1 cellular context compared by ENCODE assay signal in genomic region chr3:65955792-65956477, GRCh38.
TF ChIP-seq lines count a peak whose summit lies in the region.

No MANE protein-coding gene starts in this region.

TF ChIP-seq in HepG2, 621 proteins besides CTCF, POLR2A, EP300 and RAD21 (continued from another document and continues in another):
- TF ChIP-seq ZBTB33 (CRISPR knock-in tag; IDR thresholded peaks at IDR 0.05) (no peak), ZBTB25 (CRISPR knock-in tag; IDR thresholded peaks at IDR 0.05) (0 out of 2 replicates have a peak, but pooled peaks have one; percentile 23), HOXA3 (CRISPR knock-in tag; IDR thresholded peaks at IDR 0.05) (peak; percentile 15; the same call in 1 of the 2 replicates), KAT8 (CRISPR knock-in tag; IDR thresholded peaks at IDR 0.05) (peak; percentile 58; the same call in 1 of the 2 replicates), RCOR2 (CRISPR knock-in tag; IDR thresholded peaks at IDR 0.05) (peak; percentile 73), ELF3 (CRISPR knock-in tag; IDR thresholded peaks at IDR 0.05) (peak; percentile 34), NFIB (CRISPR knock-in tag; IDR thresholded peaks at IDR 0.05; ENCODE audit: borderline replicate concordance) (no peak), PATZ1 (CRISPR knock-in tag; IDR thresholded peaks at IDR 0.05) (peak; percentile 31; the same call in 1 of the 2 replicates), KDM5B (CRISPR knock-in tag; IDR thresholded peaks at IDR 0.05; ENCODE audit: borderline replicate concordance) (no peak), NFIC (IDR thresholded peaks at IDR 0.05; ENCODE audit: low read length) (peak; percentile 52; the same call in 1 of the 2 replicates), FLYWCH1 (CRISPR knock-in tag; IDR thresholded peaks at IDR 0.05) (no peak), FIP1L1 (IDR thresholded peaks at IDR 0.05; ENCODE audit: borderline replicate concordance, insufficient read depth, low read depth, low read length) (no peak), ZIK1 (CRISPR knock-in tag; IDR thresholded peaks at IDR 0.05; ENCODE audit: borderline replicate concordance, low read depth) (no peak), PITX1 (CRISPR knock-in tag; IDR thresholded peaks at IDR 0.05) (no peak), ZNF580 (CRISPR knock-in tag; IDR thresholded peaks at IDR 0.05; ENCODE audit: borderline replicate concordance, low read depth) (no peak), TFDP2 (CRISPR knock-in tag; IDR thresholded peaks at IDR 0.05) (no peak), HIC2 (CRISPR knock-in tag; IDR thresholded peaks at IDR 0.05; ENCODE audit: low read depth) (peak; percentile 45; the same call in 1 of the 2 replicates), ZNF629 (CRISPR knock-in tag; conservative IDR thresholded peaks at IDR 0.05) (no peak; the same call in 1 of the 2 replicates), KAT7 (CRISPR knock-in tag; IDR thresholded peaks at IDR 0.05; ENCODE audit: borderline replicate concordance) (no peak), HHEX (CRISPR knock-in tag; IDR thresholded peaks at IDR 0.05) (no peak), ELF4 (CRISPR knock-in tag; IDR thresholded peaks at IDR 0.05; ENCODE audit: borderline replicate concordance) (no peak), JUNB (CRISPR knock-in tag; IDR thresholded peaks at IDR 0.05; ENCODE audit: borderline replicate concordance) (peak; percentile 39; the same call in 1 of the 2 replicates), ZNF703 (CRISPR knock-in tag; IDR thresholded peaks at IDR 0.05; ENCODE audit: borderline replicate concordance) (no peak), ZNF235 (CRISPR knock-in tag; IDR thresholded peaks at IDR 0.05; ENCODE audit: borderline replicate concordance) (no peak), PHF21A (CRISPR knock-in tag; IDR thresholded peaks at IDR 0.05) (no peak; the same call in 1 of the 2 replicates), ZNF670 (CRISPR knock-in tag; IDR thresholded peaks at IDR 0.05; ENCODE audit: borderline replicate concordance) (0 out of 2 replicates have a peak, but pooled peaks have one; percentile 46), ZNF749 (CRISPR knock-in tag; IDR thresholded peaks at IDR 0.05; ENCODE audit: borderline replicate concordance) (no peak), PPARG (CRISPR knock-in tag; conservative IDR thresholded peaks at IDR 0.05) (peak; percentile 70), MYNN (CRISPR knock-in tag; IDR thresholded peaks at IDR 0.05; ENCODE audit: low read depth) (no peak), ZNF850 (CRISPR knock-in tag; conservative IDR thresholded peaks at IDR 0.05) (no peak), ZBTB43 (CRISPR knock-in tag; conservative IDR thresholded peaks at IDR 0.05) (no peak), ZNF674 (CRISPR knock-in tag; IDR thresholded peaks at IDR 0.05; ENCODE audit: low read depth) (no peak), ZNF24 (IDR thresholded peaks at IDR 0.05) (peak; percentile 88), DNMT3B (CRISPR knock-in tag; conservative IDR thresholded peaks at IDR 0.05) (peak; percentile 65; the same call in 1 of the 2 replicates)
- TF ChIP-seq, protein P1, sequence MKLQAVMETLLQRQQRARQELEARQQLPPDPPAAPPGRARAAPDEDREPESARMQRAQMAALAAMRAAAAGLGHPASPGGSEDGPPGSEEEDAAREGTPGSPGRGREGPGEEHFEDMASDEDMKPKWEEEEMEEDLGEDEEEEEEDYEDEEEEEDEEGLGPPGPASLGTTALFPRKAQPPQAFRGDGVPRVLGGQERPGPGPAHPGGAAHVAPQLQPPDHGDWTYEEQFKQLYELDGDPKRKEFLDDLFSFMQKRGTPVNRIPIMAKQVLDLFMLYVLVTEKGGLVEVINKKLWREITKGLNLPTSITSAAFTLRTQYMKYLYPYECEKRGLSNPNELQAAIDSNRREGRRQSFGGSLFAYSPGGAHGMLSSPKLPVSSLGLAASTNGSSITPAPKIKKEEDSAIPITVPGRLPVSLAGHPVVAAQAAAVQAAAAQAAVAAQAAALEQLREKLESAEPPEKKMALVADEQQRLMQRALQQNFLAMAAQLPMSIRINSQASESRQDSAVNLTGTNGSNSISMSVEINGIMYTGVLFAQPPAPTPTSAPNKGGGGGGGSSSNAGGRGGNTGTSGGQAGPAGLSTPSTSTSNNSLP (IDR thresholded peaks at IDR 0.05; ENCODE audit: low read depth, low read length) = peak; percentile 60; the same call in 1 of the 2 replicates
- TF ChIP-seq, protein P2, sequence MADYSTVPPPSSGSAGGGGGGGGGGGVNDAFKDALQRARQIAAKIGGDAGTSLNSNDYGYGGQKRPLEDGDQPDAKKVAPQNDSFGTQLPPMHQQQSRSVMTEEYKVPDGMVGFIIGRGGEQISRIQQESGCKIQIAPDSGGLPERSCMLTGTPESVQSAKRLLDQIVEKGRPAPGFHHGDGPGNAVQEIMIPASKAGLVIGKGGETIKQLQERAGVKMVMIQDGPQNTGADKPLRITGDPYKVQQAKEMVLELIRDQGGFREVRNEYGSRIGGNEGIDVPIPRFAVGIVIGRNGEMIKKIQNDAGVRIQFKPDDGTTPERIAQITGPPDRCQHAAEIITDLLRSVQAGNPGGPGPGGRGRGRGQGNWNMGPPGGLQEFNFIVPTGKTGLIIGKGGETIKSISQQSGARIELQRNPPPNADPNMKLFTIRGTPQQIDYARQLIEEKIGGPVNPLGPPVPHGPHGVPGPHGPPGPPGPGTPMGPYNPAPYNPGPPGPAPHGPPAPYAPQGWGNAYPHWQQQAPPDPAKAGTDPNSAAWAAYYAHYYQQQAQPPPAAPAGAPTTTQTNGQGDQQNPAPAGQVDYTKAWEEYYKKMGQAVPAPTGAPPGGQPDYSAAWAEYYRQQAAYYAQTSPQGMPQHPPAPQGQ (CRISPR knock-in tag; IDR thresholded peaks at IDR 0.05; ENCODE audit: borderline replicate concordance) = no peak
- TF ChIP-seq, protein P3, sequence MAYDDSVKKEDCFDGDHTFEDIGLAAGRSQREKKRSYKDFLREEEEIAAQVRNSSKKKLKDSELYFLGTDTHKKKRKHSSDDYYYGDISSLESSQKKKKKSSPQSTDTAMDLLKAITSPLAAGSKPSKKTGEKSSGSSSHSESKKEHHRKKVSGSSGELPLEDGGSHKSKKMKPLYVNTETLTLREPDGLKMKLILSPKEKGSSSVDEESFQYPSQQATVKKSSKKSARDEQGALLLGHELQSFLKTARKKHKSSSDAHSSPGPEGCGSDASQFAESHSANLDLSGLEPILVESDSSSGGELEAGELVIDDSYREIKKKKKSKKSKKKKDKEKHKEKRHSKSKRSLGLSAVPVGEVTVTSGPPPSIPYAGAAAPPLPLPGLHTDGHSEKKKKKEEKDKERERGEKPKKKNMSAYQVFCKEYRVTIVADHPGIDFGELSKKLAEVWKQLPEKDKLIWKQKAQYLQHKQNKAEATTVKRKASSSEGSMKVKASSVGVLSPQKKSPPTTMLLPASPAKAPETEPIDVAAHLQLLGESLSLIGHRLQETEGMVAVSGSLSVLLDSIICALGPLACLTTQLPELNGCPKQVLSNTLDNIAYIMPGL (CRISPR knock-in tag; IDR thresholded peaks at IDR 0.05; ENCODE audit: borderline replicate concordance in 1 of 2, low read depth in 1 of 2) = no peak
- TF ChIP-seq, protein P4, sequence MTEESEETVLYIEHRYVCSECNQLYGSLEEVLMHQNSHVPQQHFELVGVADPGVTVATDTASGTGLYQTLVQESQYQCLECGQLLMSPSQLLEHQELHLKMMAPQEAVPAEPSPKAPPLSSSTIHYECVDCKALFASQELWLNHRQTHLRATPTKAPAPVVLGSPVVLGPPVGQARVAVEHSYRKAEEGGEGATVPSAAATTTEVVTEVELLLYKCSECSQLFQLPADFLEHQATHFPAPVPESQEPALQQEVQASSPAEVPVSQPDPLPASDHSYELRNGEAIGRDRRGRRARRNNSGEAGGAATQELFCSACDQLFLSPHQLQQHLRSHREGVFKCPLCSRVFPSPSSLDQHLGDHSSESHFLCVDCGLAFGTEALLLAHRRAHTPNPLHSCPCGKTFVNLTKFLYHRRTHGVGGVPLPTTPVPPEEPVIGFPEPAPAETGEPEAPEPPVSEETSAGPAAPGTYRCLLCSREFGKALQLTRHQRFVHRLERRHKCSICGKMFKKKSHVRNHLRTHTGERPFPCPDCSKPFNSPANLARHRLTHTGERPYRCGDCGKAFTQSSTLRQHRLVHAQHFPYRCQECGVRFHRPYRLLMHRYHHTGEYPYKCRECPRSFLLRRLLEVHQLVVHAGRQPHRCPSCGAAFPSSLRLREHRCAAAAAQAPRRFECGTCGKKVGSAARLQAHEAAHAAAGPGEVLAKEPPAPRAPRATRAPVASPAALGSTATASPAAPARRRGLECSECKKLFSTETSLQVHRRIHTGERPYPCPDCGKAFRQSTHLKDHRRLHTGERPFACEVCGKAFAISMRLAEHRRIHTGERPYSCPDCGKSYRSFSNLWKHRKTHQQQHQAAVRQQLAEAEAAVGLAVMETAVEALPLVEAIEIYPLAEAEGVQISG (CRISPR knock-in tag; IDR thresholded peaks at IDR 0.05) = no peak
- TF ChIP-seq, protein P5, sequence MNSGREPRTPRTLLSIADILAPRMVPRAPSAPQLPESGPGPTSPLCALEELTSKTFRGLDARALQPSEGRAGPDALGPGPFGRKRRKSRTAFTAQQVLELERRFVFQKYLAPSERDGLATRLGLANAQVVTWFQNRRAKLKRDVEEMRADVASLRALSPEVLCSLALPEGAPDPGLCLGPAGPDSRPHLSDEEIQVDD (CRISPR knock-in tag; IDR thresholded peaks at IDR 0.05; ENCODE audit: borderline replicate concordance) = no peak
- TF ChIP-seq, protein P6, sequence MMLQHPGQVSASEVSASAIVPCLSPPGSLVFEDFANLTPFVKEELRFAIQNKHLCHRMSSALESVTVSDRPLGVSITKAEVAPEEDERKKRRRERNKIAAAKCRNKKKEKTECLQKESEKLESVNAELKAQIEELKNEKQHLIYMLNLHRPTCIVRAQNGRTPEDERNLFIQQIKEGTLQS (CRISPR knock-in tag; IDR thresholded peaks at IDR 0.05) = no peak; the same call in 1 of the 2 replicates
